1 cellular context compared by ENCODE assay signal in genomic region chr12:26767116-26767515, GRCh38.
TF ChIP-seq lines count a peak whose summit lies in the region.

No MANE protein-coding gene starts in this region.

TF ChIP-seq in GM23338, 12 proteins besides CTCF, POLR2A, EP300 and RAD21 (continued from another document):
- TF ChIP-seq NANOG (IDR thresholded peaks at IDR 0.05; ENCODE audit: borderline replicate concordance) = no peak
- no peak for TF ChIP-seq EZH2phosphoT487 (IDR thresholded peaks at IDR 0.05; ENCODE audit: unreplicated experiment)
- no peak for TF ChIP-seq ZNF462 (CRISPR knock-in tag; IDR thresholded peaks at IDR 0.05)
- TF ChIP-seq, protein P1, sequence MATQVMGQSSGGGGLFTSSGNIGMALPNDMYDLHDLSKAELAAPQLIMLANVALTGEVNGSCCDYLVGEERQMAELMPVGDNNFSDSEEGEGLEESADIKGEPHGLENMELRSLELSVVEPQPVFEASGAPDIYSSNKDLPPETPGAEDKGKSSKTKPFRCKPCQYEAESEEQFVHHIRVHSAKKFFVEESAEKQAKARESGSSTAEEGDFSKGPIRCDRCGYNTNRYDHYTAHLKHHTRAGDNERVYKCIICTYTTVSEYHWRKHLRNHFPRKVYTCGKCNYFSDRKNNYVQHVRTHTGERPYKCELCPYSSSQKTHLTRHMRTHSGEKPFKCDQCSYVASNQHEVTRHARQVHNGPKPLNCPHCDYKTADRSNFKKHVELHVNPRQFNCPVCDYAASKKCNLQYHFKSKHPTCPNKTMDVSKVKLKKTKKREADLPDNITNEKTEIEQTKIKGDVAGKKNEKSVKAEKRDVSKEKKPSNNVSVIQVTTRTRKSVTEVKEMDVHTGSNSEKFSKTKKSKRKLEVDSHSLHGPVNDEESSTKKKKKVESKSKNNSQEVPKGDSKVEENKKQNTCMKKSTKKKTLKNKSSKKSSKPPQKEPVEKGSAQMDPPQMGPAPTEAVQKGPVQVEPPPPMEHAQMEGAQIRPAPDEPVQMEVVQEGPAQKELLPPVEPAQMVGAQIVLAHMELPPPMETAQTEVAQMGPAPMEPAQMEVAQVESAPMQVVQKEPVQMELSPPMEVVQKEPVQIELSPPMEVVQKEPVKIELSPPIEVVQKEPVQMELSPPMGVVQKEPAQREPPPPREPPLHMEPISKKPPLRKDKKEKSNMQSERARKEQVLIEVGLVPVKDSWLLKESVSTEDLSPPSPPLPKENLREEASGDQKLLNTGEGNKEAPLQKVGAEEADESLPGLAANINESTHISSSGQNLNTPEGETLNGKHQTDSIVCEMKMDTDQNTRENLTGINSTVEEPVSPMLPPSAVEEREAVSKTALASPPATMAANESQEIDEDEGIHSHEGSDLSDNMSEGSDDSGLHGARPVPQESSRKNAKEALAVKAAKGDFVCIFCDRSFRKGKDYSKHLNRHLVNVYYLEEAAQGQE (IDR thresholded peaks at IDR 0.05; ENCODE audit: unreplicated experiment) = no peak
- no peak for TF ChIP-seq JUNB (IDR thresholded peaks at IDR 0.05; ENCODE audit: unreplicated experiment)
- TF ChIP-seq, protein P2, sequence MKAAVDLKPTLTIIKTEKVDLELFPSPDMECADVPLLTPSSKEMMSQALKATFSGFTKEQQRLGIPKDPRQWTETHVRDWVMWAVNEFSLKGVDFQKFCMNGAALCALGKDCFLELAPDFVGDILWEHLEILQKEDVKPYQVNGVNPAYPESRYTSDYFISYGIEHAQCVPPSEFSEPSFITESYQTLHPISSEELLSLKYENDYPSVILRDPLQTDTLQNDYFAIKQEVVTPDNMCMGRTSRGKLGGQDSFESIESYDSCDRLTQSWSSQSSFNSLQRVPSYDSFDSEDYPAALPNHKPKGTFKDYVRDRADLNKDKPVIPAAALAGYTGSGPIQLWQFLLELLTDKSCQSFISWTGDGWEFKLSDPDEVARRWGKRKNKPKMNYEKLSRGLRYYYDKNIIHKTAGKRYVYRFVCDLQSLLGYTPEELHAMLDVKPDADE (IDR thresholded peaks at IDR 0.05) = no peak
- no peak for TF ChIP-seq STAT1 (IDR thresholded peaks at IDR 0.05; ENCODE audit: unreplicated experiment)
